8 cellular contexts compared by ENCODE assay signal in the genomic region with DNA sequence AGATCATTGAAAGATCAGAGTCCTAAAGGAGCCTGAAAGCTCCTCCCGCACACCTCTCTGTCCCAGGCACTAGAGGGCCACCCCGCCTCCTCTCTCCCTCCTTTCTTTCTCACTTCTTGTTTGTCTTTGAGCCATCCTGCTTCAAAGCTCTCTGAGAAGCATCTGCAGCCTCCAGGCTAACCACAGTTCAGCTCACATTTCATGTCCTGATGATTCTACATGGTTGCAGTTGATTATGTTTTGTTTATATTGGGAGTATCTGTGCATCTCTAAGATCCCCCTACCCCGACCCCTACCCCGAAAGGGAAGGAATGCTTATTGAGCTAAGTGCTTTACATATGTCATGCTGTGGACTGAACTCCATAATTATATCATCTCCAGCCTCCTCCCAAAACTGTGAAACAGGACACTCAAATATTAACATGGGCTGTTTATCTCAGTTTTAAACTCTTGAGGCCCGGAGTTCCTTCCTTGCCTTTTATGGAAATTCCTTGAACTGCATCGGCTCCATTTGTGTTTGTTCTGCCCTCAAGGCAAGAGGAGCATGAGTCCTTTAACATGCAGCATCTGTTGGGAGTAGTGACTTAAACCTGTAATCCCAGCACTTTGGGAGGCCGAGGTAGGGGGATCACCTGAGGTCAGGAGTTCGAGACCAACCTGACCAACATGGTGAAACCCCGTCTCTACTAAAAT. TPM values are rescaled to one million over a fixed set of nuclear protein-coding genes. Genes with fewer than 3 reads are reported as not detected.
A peak's percentile ranks its signal among the peaks of the same experiment; 100 is the strongest.
DNase-seq lines count a peak whose midpoint lies in the region; ATAC-seq and TF ChIP-seq lines count a peak whose summit lies in the region.

No MANE protein-coding gene starts in this region.

- no peaks in the 10 kb centered on the region for H3K27me3 ChIP-seq in dorsolateral prefrontal cortex
- no peaks in the 10 kb centered on the region for H3K27me3 ChIP-seq in adrenal gland

- H3K4me2 ChIP-seq in OCI-LY7 (ENCODE audit: low read length): no peak overlapping the region

- CTCF ChIA-PET in OCI-LY7 (lab: Charles Lee; ENCODE audit: unreplicated experiment): interaction anchor here (0.5 to 0.8 kb wide), 3 partner anchors 11 to 97 kb away, joined by 3 read pairs; no protein-coding TSS in a partner anchor

- DNase-seq in DMS114 treated with DMSO at 0.1 percent for 48 hours (lab: John Stamatoyannopoulos, UW; ENCODE audit: unreplicated experiment) (peak; percentile 11), OCI-LY7 (ENCODE audit: low spot score) (peak; percentile 58), dorsolateral prefrontal cortex (no peak), osteocyte (ENCODE audit: extremely low spot score, unreplicated experiment) (no peak), adrenal gland (no peak)

- H4K20me1 ChIP-seq in OCI-LY7 (ENCODE audit: insufficient read depth, low read length): no peaks in the 10 kb centered on the region

- no peaks in the 10 kb centered on the region for H3K9me3 ChIP-seq in OCI-LY7 (ENCODE audit: low read length)
- no peaks in the 10 kb centered on the region for H3K9me3 ChIP-seq in adrenal gland (replicated peaks in 1 of 3)

- peak; percentile 67 for ATAC-seq in GM19035 (IDR thresholded peaks at IDR 0.05; ENCODE audit: unreplicated experiment)
- ATAC-seq in HG03175 (IDR thresholded peaks at IDR 0.05; ENCODE audit: unreplicated experiment): peak; percentile 65
- ATAC-seq in HG03378 (IDR thresholded peaks at IDR 0.05; ENCODE audit: unreplicated experiment): no peak

- 68 to 79% (median 73%) methylated on average over 9 of the region's 9 CpGs for WGBS in adrenal gland, 4 donors

- no peak overlapping the region for H3K4me3 ChIP-seq in OCI-LY7 (ENCODE audit: low read depth, low read length, poor library complexity, severe bottlenecking)
- peak overlapping the region in 2 of 59 donors; percentile 1 for H3K4me3 ChIP-seq in dorsolateral prefrontal cortex
- no peak overlapping the region for H3K4me3 ChIP-seq in adrenal gland

- H3K79me2 ChIP-seq in OCI-LY7 (ENCODE audit: insufficient read depth, low read depth, low read length): no peaks in the 10 kb centered on the region

- H3K4me1 Mint-ChIP-seq in osteocyte (ENCODE audit: unreplicated experiment): peaks cover 76% of the 10 kb centered on the region

- no peak for TF ChIP-seq POLR2A in adrenal gland (IDR thresholded peaks at IDR 0.05)

- H3K4me3 Mint-ChIP-seq in osteocyte (ENCODE audit: unreplicated experiment): peak overlapping the region; percentile 26

- H3K4me1 ChIP-seq in OCI-LY7 (ENCODE audit: insufficient read depth, low read length, poor library complexity, severe bottlenecking) (peaks cover 6% of the 10 kb centered on the region), adrenal gland (replicated peaks in 1 of 2) (peaks cover 15 to 17% of the 10 kb centered on the region in 2 donors)

- TF ChIP-seq CTCF in OCI-LY7 (conservative IDR thresholded peaks at IDR 0.05; ENCODE audit: low read length): peak; percentile 70
- TF ChIP-seq CTCF in dorsolateral prefrontal cortex (IDR thresholded peaks at IDR 0.05 in 54 of 56, conservative IDR thresholded peaks at IDR 0.05 in 2 of 56; ENCODE audit: low read depth in 1 of 56, partially characterized antibody in 56 of 56): peak in 15 of 56 donors; percentile 7 to 39 (median 14)
- TF ChIP-seq CTCF in osteocyte (IDR thresholded peaks at IDR 0.05): peak; percentile 48
- no peak for TF ChIP-seq CTCF in adrenal gland (IDR thresholded peaks at IDR 0.05)

- H2AFZ ChIP-seq in OCI-LY7 (ENCODE audit: low read length): no peak overlapping the region

- intact Hi-C loops in OCI-LY7 (cut with micrococcal nuclease; ENCODE audit: unreplicated experiment) (no loop called here), dorsolateral prefrontal cortex (cut with DNase I) (no loop called here), adrenal gland (cut with DNase I) (no loop called here)

- BruUV-seq in OCI-LY7 (replicated peaks; lab: Mats Ljungman, UMichigan): no TSS peak

- H3K27ac ChIP-seq in OCI-LY7 (ENCODE audit: low read depth, low read length, poor library complexity, severe bottlenecking) (no peak overlapping the region), dorsolateral prefrontal cortex (peak overlapping the region in 48 of 59 donors; percentile 19 to 95 (median 76)), adrenal gland (peak overlapping the region in 2 of 5 donors; percentile 16 to 20)

- H3K27ac Mint-ChIP-seq in osteocyte (ENCODE audit: unreplicated experiment): peak overlapping the region; percentile 90

- H3K27me3 Mint-ChIP-seq in osteocyte (ENCODE audit: unreplicated experiment): no peaks in the 10 kb centered on the region

- H3K36me3 ChIP-seq in OCI-LY7 (ENCODE audit: insufficient read depth, low read length): no peaks in the 10 kb centered on the region
- H3K36me3 ChIP-seq in adrenal gland (replicated peaks in 1 of 2): no peaks in the 10 kb centered on the region

- H3K9me2 ChIP-seq in OCI-LY7 (ENCODE audit: insufficient read depth, low read length): no peaks in the 10 kb centered on the region

- POLR2A ChIA-PET in OCI-LY7 (lab: Charles Lee): no interaction called here

- no peaks in the 10 kb centered on the region for H3K9me3 Mint-ChIP-seq in osteocyte (ENCODE audit: unreplicated experiment)

- peaks cover 14% of the 10 kb centered on the region for H3K36me3 Mint-ChIP-seq in osteocyte (ENCODE audit: unreplicated experiment)

RNA-seq across cellular contexts. Expression of gene MGLL, which starts 30.9 kb away (rescaled TPM):
- total RNA-seq in OCI-LY7 (2014; rRNA removed; shearing (Covaris generic)): 19.2 and 20.1 TPM in 2 replicates
- total RNA-seq in OCI-LY7 (2022) (17.0 and 21.6 TPM in 2 replicates), dorsolateral prefrontal cortex (100 to 1,000 TPM in 117 of 120 experiments, 10 to 100 TPM in 3; 73.9 to 334 (median 144) TPM), osteocyte (102 and 112 TPM in 2 replicates), adrenal gland (10 to 100 TPM; 26.5 to 42.3 (median 36.0) TPM)
- 10 to 100 TPM; 18.8 to 48.1 (median 19.7) TPM for polyA plus RNA-seq in adrenal gland

Comparison
In these comparisons a context has a peak if more than half of its experiments do, and no peak if none do; other contexts are left out.
1. DNase-seq: peak in DMS114 treated with DMSO at 0.1 percent for 48 hours (single experiment) and OCI-LY7 (single experiment); none in dorsolateral prefrontal cortex (0 of 10), osteocyte (single experiment) and adrenal gland (0 of 7).
2. CTCF ChIP-seq: peak in OCI-LY7 (single experiment) and osteocyte (single experiment); none in adrenal gland (0 of 6).